Comparison of ENCODE assay signal across 2 cellular contexts in genomic region chr1:181556606-181557005, GRCh38.
A peak's percentile ranks its signal among the peaks of the same experiment; 100 is the strongest.
TF ChIP-seq lines count a peak whose summit lies in the region.

No MANE protein-coding gene starts in this region.

TF ChIP-seq in GM23338, 12 proteins besides CTCF, POLR2A, EP300 and RAD21 (continued from another document):
- TF ChIP-seq REST (IDR thresholded peaks at IDR 0.05; ENCODE audit: unreplicated experiment): no peak
- no peak for TF ChIP-seq ZNF462 (CRISPR knock-in tag; IDR thresholded peaks at IDR 0.05)
- no peak for TF ChIP-seq ETS1 (IDR thresholded peaks at IDR 0.05)

TF ChIP-seq in GM12878, 131 proteins besides CTCF, POLR2A, EP300 and RAD21:
- TF ChIP-seq RELB (IDR thresholded peaks at IDR 0.05; ENCODE audit: low read depth): peak; percentile 62; the same call in 1 of the 2 replicates
- TF ChIP-seq IKZF1 (conservative IDR thresholded peaks at IDR 0.05): peak; percentile 75
- TF ChIP-seq IRF3 (IDR thresholded peaks at IDR 0.05): no peak
- no peak for TF ChIP-seq SREBF1 (IDR thresholded peaks at IDR 0.05; ENCODE audit: low read length)
- peak; percentile 45; the same call in 1 of the 2 replicates for TF ChIP-seq NBN (IDR thresholded peaks at IDR 0.05)
- no peak for TF ChIP-seq ZBTB33 (IDR thresholded peaks at IDR 0.05)
- TF ChIP-seq RUNX3 (IDR thresholded peaks at IDR 0.05; ENCODE audit: low read length): peak; percentile 41; the same call in 1 of the 2 replicates
- TF ChIP-seq IKZF2 (IDR thresholded peaks at IDR 0.05): peak; percentile 87 to 89; a peak in 3 of 4 replicates
- peak; percentile 66; the same call in 1 of the 2 replicates for TF ChIP-seq ZNF687 (IDR thresholded peaks at IDR 0.05)
- TF ChIP-seq TAF1 (IDR thresholded peaks at IDR 0.05; ENCODE audit: borderline replicate concordance, low read depth, low read length): no peak
- no peak for TF ChIP-seq PBX3 (IDR thresholded peaks at IDR 0.05; ENCODE audit: insufficient replicate concordance, low read depth, low read length)
- peak; percentile 56 for TF ChIP-seq GATAD2B (conservative IDR thresholded peaks at IDR 0.05; ENCODE audit: low read depth)
- TF ChIP-seq BHLHE40 (IDR thresholded peaks at IDR 0.05; ENCODE audit: borderline replicate concordance in 1 of 2, low read depth in 2 of 2, low read length in 1 of 2): peak; percentile 33 to 57; a peak in 1 of 4 replicates
- TF ChIP-seq CHD2 (IDR thresholded peaks at IDR 0.05; ENCODE audit: borderline replicate concordance, low read depth, low read length): 0 out of 2 replicates have a peak, but pooled peaks have one; percentile 51
- peak; percentile 92 for TF ChIP-seq ATF7 (IDR thresholded peaks at IDR 0.05; ENCODE audit: low read depth)
- peak; percentile 89 for TF ChIP-seq NR2F1 (conservative IDR thresholded peaks at IDR 0.05)
- peak; percentile 53 for TF ChIP-seq MEF2B (IDR thresholded peaks at IDR 0.05; ENCODE audit: partially characterized antibody, poor library complexity, severe bottlenecking)
- TF ChIP-seq DPF2 (IDR thresholded peaks at IDR 0.05): 0 out of 2 replicates have a peak, but pooled peaks have one; percentile 35
- TF ChIP-seq MTA2 (IDR thresholded peaks at IDR 0.05; ENCODE audit: low read depth): peak; percentile 89
- peak; percentile 78 for TF ChIP-seq MLLT1 (IDR thresholded peaks at IDR 0.05)
